Comparison of ENCODE assay signal across 19 cellular contexts in genomic region chr2:65557616-65558573, GRCh38.
DNase-seq lines count a peak whose midpoint lies in the region; TF ChIP-seq lines count a peak whose summit lies in the region.
"Had no signal": no experiment of that assay in that cellular context is flagged by ENCODE, and none has a peak within 500 bp of the region (broad histone marks: within the 10 kb centered on the region; RNA-seq: fewer than 3 reads in every experiment).

No MANE protein-coding gene starts in this region.

- H3K36me3 ChIP-seq in WERI-Rb-1: no peaks in the 10 kb centered on the region

- no peaks in the 10 kb centered on the region for H3K9me3 ChIP-seq in WERI-Rb-1 (ENCODE audit: severe bottlenecking)

- no peak for TF ChIP-seq CTCF in WERI-Rb-1 (IDR thresholded peaks at IDR 0.05; ENCODE audit: low read depth, low read length)

- H3K27me3 ChIP-seq in WERI-Rb-1 (ENCODE audit: insufficient read depth, low read depth, severe bottlenecking): no peaks in the 10 kb centered on the region

- H3K27ac ChIP-seq in WERI-Rb-1: no peak overlapping the region
- H3K27ac ChIP-seq: 22Rv1, KMS-11 had no signal

- no peak overlapping the region for H3K4me3 ChIP-seq in WERI-Rb-1 (ENCODE audit: low read depth, low read length)

- peak; percentile 5 for DNase-seq in NCI-H1436 (lab: John Stamatoyannopoulos, UW)
- DNase-seq in NCI-H1436 treated with DMSO at 0.1 percent for 48 hours (lab: John Stamatoyannopoulos, UW): no peak
- DNase-seq in NCI-H146 treated with DMSO at 0.1 percent for 48 hours (lab: John Stamatoyannopoulos, UW; ENCODE audit: unreplicated experiment): peak; percentile 60
- DNase-seq in WERI-Rb-1: peak; percentile 22
- peak; percentile 41 for DNase-seq in iPS-NIHi11 (ENCODE audit: low spot score)
- no peak for DNase-seq in DMS114 treated with DMSO at 0.1 percent for 48 hours (lab: John Stamatoyannopoulos, UW; ENCODE audit: unreplicated experiment)
- DNase-seq in midbrain (lab: John Stamatoyannopoulos, UW): no peak
- DNase-seq in superior temporal gyrus (ENCODE audit: extremely low spot score): no peak
- DNase-seq: AML-193, DND-41, HCEC 1CT, MV-4-11, NCI-H2029, NCI-H2171 treated with DMSO at 0.1 percent for 48 hours, NCI-H446 treated with DMSO at 0.1 percent for 48 hours, NCI-H748 treated with DMSO at 0.1 percent for 48 hours, SW 1271 had no signal

Comparison
In these comparisons a context has a peak if more than half of its experiments do, and no peak if none do; other contexts are left out.
1. DNase-seq: peak in NCI-H1436 (single experiment), NCI-H146 treated with DMSO at 0.1 percent for 48 hours (single experiment), WERI-Rb-1 (single experiment) and iPS-NIHi11 (single experiment); none in NCI-H1436 treated with DMSO at 0.1 percent for 48 hours (single experiment), DMS114 treated with DMSO at 0.1 percent for 48 hours (single experiment), midbrain (single experiment) and superior temporal gyrus (single experiment).